17 cellular contexts compared by ENCODE assay signal in genomic region chr12:106082216-106083175, GRCh38. TPM values are rescaled to one million over a fixed set of nuclear protein-coding genes. Genes with fewer than 3 reads are reported as not detected.
DNase-seq lines count a peak whose midpoint lies in the region; ATAC-seq, FAIRE-seq and TF ChIP-seq lines count a peak whose summit lies in the region.
"Had no signal": no experiment of that assay in that cellular context is flagged by ENCODE, and none has a peak within 500 bp of the region (broad histone marks: within the 10 kb centered on the region; RNA-seq: fewer than 3 reads in every experiment).

No MANE protein-coding gene starts in this region.

- H3K36me3 Mint-ChIP-seq in astrocyte (ENCODE audit: low read depth, unreplicated experiment): peaks cover 51% of the 10 kb centered on the region
- H3K36me3 Mint-ChIP-seq: natural killer cell treated with Interleukin-12 subunit alpha and Interleukin-12 subunit beta and Interleukin-15 and Interleukin-18, amount 100 ng/mL, for 72 hours had no signal

- H3K36me3 ChIP-seq in HEK293 (ENCODE audit: control insufficient read depth in 2 of 2, insufficient read depth in 1 of 2, low read length in 2 of 2) (peaks cover 0 to 3% of the 10 kb centered on the region in 2 experiments; a peak in 2 of 3 replicates), astrocyte (ENCODE audit: insufficient read depth, low read length) (peaks cover 12% of the 10 kb centered on the region)
- H3K36me3 ChIP-seq: BE2C, cardiac muscle cell had no signal

- no peaks in the 10 kb centered on the region for H3K27me3 ChIP-seq in astrocyte (ENCODE audit: insufficient read depth, low read length)
- H3K27me3 ChIP-seq: cardiac muscle cell had no signal

- peak; percentile 54 for DNase-seq in astrocyte (ENCODE audit: low read depth)
- no peak for DNase-seq in left lobe of liver (ENCODE audit: low spot score)
- peak; percentile 98 for DNase-seq in smooth muscle cell of the brain vasculature (ENCODE audit: low read depth, low spot score)
- no peak for DNase-seq in AG20443 (ENCODE audit: low spot score)
- DNase-seq in DMS79 treated with DMSO at 0.1 percent for 48 hours (lab: John Stamatoyannopoulos, UW): no peak
- DNase-seq: activated naive CD4-positive, alpha-beta T cell treated with Interleukin-2 at 50 U/mL for 16 hours; BE2C; glutamatergic neuron; Kasumi-1; left colon; NCI-H524; stimulated activated naive CD4-positive, alpha-beta T cell had no signal

- H3K9me3 Mint-ChIP-seq in astrocyte (ENCODE audit: unreplicated experiment): peaks cover 2% of the 10 kb centered on the region
- H3K9me3 Mint-ChIP-seq: natural killer cell treated with Interleukin-12 subunit alpha and Interleukin-12 subunit beta and Interleukin-15 and Interleukin-18, amount 100 ng/mL, for 72 hours had no signal

- H3K9ac ChIP-seq in astrocyte (ENCODE audit: low read length): peak overlapping the region; percentile 87

- H3K27ac ChIP-seq in HEK293 (ENCODE audit: extremely low read depth, low read depth, low read length) (no peak overlapping the region), astrocyte (ENCODE audit: low read depth, low read length) (peak overlapping the region; percentile 97)
- H3K27ac ChIP-seq: cardiac muscle cell had no signal

- POLR2A ChIA-PET in HEK293 (lab: Yijun Ruan, JAX): interaction anchor here (0.9 kb wide), 1 partner anchor 9 kb away, joined by 4 read pairs; no protein-coding TSS in a partner anchor

- H3K4me3 ChIP-seq in HEK293 (ENCODE audit: low read depth, low read length) (no peak overlapping the region), astrocyte (ENCODE audit: insufficient read depth, low read depth, low read length) (peak overlapping the region; percentile 5)
- H3K4me3 ChIP-seq: cardiac muscle cell had no signal

- H3K4me2 ChIP-seq in astrocyte (ENCODE audit: low read length): peak overlapping the region; percentile 75

- TF ChIP-seq CTCF in HEK293 (tag by site-specific recombination; IDR thresholded peaks at IDR 0.05) (no peak), astrocyte (IDR thresholded peaks at IDR 0.05; ENCODE audit: insufficient read depth, low read depth, low read length) (no peak)

- no peak overlapping the region for H2AFZ ChIP-seq in astrocyte (ENCODE audit: low read depth, low read length)

- H3K9me3 ChIP-seq in HEK293 (ENCODE audit: control insufficient read depth, insufficient read depth, low read depth, low read length) (no peaks in the 10 kb centered on the region), astrocyte (ENCODE audit: insufficient read depth, low read depth, low read length) (no peaks in the 10 kb centered on the region)
- H3K9me3 ChIP-seq: BE2C had no signal

- H3K79me2 ChIP-seq in astrocyte (ENCODE audit: insufficient read depth, low read length): peaks cover 41% of the 10 kb centered on the region

- ATAC-seq in left lobe of liver (peak; percentile 63), HG03565 (IDR thresholded peaks at IDR 0.05; ENCODE audit: unreplicated experiment) (no peak), GM19324 (IDR thresholded peaks at IDR 0.05; ENCODE audit: low FRiP score, unreplicated experiment) (no peak)
- ATAC-seq: left colon had no signal

- H3K27me3 Mint-ChIP-seq in astrocyte (ENCODE audit: low read depth, unreplicated experiment): no peaks in the 10 kb centered on the region

- peaks cover 22% of the 10 kb centered on the region for H3K4me1 ChIP-seq in HEK293 (ENCODE audit: control insufficient read depth, insufficient read depth, low read length)
- peaks cover 74% of the 10 kb centered on the region for H3K4me1 ChIP-seq in astrocyte (ENCODE audit: insufficient read depth, low read length)
- H3K4me1 ChIP-seq: BE2C had no signal

- H3K4me1 Mint-ChIP-seq in astrocyte (ENCODE audit: low read depth, unreplicated experiment): peaks cover 72% of the 10 kb centered on the region

- H4K20me1 ChIP-seq in astrocyte (ENCODE audit: insufficient read depth, low read length): no peaks in the 10 kb centered on the region

- no peak for FAIRE-seq in astrocyte (lab: Jason Lieb, UNC)

- peak overlapping the region; percentile 45 for H3K4me3 Mint-ChIP-seq in astrocyte (ENCODE audit: unreplicated experiment)
- H3K4me3 Mint-ChIP-seq: natural killer cell treated with Interleukin-12 subunit alpha and Interleukin-12 subunit beta and Interleukin-15 and Interleukin-18, amount 100 ng/mL, for 72 hours had no signal

- H3K27ac Mint-ChIP-seq in astrocyte (ENCODE audit: unreplicated experiment): peak overlapping the region; percentile 99
- H3K27ac Mint-ChIP-seq: natural killer cell treated with Interleukin-12 subunit alpha and Interleukin-12 subunit beta and Interleukin-15 and Interleukin-18, amount 100 ng/mL, for 72 hours had no signal

- CTCF ChIA-PET in HEK293 (lab: Yijun Ruan, JAX): interaction anchor here (0.6 kb wide), 1 partner anchor 139 kb away, joined by 3 read pairs; no protein-coding TSS in a partner anchor

TF ChIP-seq in HEK293, 187 proteins besides CTCF, POLR2A, EP300 and RAD21:
- TF ChIP-seq ZFP41 (tag by site-specific recombination; IDR thresholded peaks at IDR 0.05; ENCODE audit: borderline replicate concordance) (no peak), ZNF514 (tag by site-specific recombination; IDR thresholded peaks at IDR 0.05) (no peak), ZNF2 (tag by site-specific recombination; IDR thresholded peaks at IDR 0.05) (no peak), FEZF1 (tag by site-specific recombination; IDR thresholded peaks at IDR 0.05) (peak; percentile 96), ZNF629 (tag by site-specific recombination; IDR thresholded peaks at IDR 0.05) (0 out of 2 replicates have a peak, but pooled peaks have one; percentile 11), PRDM4 (tag by site-specific recombination; IDR thresholded peaks at IDR 0.05) (no peak), ZIC2 (tag by site-specific recombination; IDR thresholded peaks at IDR 0.05) (peak; percentile 86)
TF ChIP-seq in HEK293: peak in this region for 3.

RNA-seq across cellular contexts. Expression of gene NUAK1, which starts 56.3 kb away (rescaled TPM):
- total RNA-seq in astrocyte: 94.0 and 96.1 TPM in 2 replicates
- total RNA-seq in left lobe of liver: 3.4 TPM

Comparison
In these comparisons a context has a peak if more than half of its experiments do, and no peak if none do; other contexts are left out.
1. DNase-seq: peak in astrocyte (single experiment) and smooth muscle cell of the brain vasculature (single experiment); none in left lobe of liver (single experiment), AG20443 (single experiment) and DMS79 treated with DMSO at 0.1 percent for 48 hours (single experiment).
2. RNA of gene NUAK1, which starts 56.3 kb away (total RNA-seq): 94.0 to 96.1 TPM in astrocyte; 3.4 TPM in left lobe of liver (single experiment); every median in the first group is over 10 times any median in the second.